ENCODE assay signal across 1 cellular context in the genomic region with DNA sequence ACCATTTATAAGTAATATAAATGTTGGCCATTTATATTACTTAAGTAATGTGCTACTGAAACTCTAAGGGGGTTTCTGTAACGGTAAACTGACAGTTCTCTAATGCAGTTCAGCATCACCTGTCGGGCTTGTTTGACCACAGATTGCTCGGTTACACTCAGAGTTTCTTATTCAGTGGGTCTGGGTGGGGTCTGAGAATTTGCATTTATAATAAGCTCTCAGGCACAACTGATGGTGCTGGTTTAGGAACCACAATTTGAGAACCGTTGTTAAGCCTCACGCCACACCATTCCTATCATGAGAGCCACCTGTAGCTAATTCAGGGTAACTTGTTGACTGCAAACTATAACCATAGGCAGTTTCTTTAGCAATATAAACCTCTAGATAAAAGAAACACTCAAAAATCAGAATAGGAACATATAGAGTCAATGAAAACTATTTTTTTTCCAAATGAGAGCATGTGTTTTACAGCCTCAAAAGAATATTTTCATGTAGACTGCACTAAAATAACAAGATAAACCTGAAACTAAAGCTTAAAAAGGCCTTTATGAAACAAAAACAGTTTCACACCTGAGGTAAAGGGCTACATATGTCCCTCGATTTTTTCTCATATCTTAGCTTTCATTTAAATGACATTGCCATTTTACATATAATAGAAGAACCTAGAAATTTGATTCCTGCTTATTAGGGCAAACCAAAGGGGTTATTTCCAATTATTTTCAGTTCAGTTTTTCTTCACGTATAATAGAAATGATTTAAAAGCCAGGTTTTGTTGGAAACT.
TF ChIP-seq lines count a peak whose summit lies in the region.

No MANE protein-coding gene starts in this region.

TF ChIP-seq in GM12878, 131 proteins besides CTCF, POLR2A, EP300 and RAD21 (continued from another document):
- TF ChIP-seq CEBPZ (IDR thresholded peaks at IDR 0.05; ENCODE audit: low read depth, low read length) (no peak), CHD2 (IDR thresholded peaks at IDR 0.05; ENCODE audit: borderline replicate concordance, low read depth, low read length) (peak; percentile 66; the same call in 1 of the 2 replicates), FOS (IDR thresholded peaks at IDR 0.05; ENCODE audit: borderline replicate concordance, extremely low read depth, insufficient read length) (no peak), RB1 (IDR thresholded peaks at IDR 0.05; ENCODE audit: borderline replicate concordance) (no peak), CBFB (IDR thresholded peaks at IDR 0.05; ENCODE audit: low read depth) (no peak), PAX5 (IDR thresholded peaks at IDR 0.05; ENCODE audit: borderline replicate concordance, low read depth, low read length) (peak; percentile 66), CHD4 (IDR thresholded peaks at IDR 0.05) (no peak), PRDM15 (CRISPR knock-in tag; IDR thresholded peaks at IDR 0.05) (no peak), RBBP5 (conservative IDR thresholded peaks at IDR 0.05) (no peak), HDGF (IDR thresholded peaks at IDR 0.05) (no peak), ZBED1 (IDR thresholded peaks at IDR 0.05; ENCODE audit: borderline replicate concordance) (no peak), E2F4 (IDR thresholded peaks at IDR 0.05; ENCODE audit: low read depth, low read length) (no peak), NR2F1 (conservative IDR thresholded peaks at IDR 0.05) (peak; percentile 32), DPF2 (IDR thresholded peaks at IDR 0.05) (peak; percentile 17; the same call in 1 of the 2 replicates), CHD1 (IDR thresholded peaks at IDR 0.05; ENCODE audit: low read depth, low read length) (no peak), SIX5 (IDR thresholded peaks at IDR 0.05; ENCODE audit: low read depth, low read length, severe bottlenecking) (no peak), ZBTB11 (CRISPR knock-in tag; IDR thresholded peaks at IDR 0.05) (no peak), ZSCAN29 (IDR thresholded peaks at IDR 0.05) (no peak), NFYA (IDR thresholded peaks at IDR 0.05; ENCODE audit: borderline replicate concordance, low read depth, low read length) (no peak), RELB (IDR thresholded peaks at IDR 0.05; ENCODE audit: low read depth) (peak; percentile 94), MTA2 (IDR thresholded peaks at IDR 0.05; ENCODE audit: low read depth) (peak; percentile 84), MYC (IDR thresholded peaks at IDR 0.05; ENCODE audit: insufficient read depth, insufficient read length, insufficient replicate concordance, low read length, severe bottlenecking) (no peak)
- TF ChIP-seq, protein P1, sequence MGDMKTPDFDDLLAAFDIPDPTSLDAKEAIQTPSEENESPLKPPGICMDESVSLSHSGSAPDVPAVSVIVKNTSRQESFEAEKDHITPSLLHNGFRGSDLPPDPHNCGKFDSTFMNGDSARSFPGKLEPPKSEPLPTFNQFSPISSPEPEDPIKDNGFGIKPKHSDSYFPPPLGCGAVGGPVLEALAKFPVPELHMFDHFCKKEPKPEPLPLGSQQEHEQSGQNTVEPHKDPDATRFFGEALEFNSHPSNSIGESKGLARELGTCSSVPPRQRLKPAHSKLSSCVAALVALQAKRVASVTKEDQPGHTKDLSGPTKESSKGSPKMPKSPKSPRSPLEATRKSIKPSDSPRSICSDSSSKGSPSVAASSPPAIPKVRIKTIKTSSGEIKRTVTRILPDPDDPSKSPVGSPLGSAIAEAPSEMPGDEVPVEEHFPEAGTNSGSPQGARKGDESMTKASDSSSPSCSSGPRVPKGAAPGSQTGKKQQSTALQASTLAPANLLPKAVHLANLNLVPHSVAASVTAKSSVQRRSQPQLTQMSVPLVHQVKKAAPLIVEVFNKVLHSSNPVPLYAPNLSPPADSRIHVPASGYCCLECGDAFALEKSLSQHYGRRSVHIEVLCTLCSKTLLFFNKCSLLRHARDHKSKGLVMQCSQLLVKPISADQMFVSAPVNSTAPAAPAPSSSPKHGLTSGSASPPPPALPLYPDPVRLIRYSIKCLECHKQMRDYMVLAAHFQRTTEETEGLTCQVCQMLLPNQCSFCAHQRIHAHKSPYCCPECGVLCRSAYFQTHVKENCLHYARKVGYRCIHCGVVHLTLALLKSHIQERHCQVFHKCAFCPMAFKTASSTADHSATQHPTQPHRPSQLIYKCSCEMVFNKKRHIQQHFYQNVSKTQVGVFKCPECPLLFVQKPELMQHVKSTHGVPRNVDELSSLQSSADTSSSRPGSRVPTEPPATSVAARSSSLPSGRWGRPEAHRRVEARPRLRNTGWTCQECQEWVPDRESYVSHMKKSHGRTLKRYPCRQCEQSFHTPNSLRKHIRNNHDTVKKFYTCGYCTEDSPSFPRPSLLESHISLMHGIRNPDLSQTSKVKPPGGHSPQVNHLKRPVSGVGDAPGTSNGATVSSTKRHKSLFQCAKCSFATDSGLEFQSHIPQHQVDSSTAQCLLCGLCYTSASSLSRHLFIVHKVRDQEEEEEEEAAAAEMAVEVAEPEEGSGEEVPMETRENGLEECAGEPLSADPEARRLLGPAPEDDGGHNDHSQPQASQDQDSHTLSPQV (IDR thresholded peaks at IDR 0.05): 0 out of 2 replicates have a peak, but pooled peaks have one; percentile 38
- TF ChIP-seq, protein P2, sequence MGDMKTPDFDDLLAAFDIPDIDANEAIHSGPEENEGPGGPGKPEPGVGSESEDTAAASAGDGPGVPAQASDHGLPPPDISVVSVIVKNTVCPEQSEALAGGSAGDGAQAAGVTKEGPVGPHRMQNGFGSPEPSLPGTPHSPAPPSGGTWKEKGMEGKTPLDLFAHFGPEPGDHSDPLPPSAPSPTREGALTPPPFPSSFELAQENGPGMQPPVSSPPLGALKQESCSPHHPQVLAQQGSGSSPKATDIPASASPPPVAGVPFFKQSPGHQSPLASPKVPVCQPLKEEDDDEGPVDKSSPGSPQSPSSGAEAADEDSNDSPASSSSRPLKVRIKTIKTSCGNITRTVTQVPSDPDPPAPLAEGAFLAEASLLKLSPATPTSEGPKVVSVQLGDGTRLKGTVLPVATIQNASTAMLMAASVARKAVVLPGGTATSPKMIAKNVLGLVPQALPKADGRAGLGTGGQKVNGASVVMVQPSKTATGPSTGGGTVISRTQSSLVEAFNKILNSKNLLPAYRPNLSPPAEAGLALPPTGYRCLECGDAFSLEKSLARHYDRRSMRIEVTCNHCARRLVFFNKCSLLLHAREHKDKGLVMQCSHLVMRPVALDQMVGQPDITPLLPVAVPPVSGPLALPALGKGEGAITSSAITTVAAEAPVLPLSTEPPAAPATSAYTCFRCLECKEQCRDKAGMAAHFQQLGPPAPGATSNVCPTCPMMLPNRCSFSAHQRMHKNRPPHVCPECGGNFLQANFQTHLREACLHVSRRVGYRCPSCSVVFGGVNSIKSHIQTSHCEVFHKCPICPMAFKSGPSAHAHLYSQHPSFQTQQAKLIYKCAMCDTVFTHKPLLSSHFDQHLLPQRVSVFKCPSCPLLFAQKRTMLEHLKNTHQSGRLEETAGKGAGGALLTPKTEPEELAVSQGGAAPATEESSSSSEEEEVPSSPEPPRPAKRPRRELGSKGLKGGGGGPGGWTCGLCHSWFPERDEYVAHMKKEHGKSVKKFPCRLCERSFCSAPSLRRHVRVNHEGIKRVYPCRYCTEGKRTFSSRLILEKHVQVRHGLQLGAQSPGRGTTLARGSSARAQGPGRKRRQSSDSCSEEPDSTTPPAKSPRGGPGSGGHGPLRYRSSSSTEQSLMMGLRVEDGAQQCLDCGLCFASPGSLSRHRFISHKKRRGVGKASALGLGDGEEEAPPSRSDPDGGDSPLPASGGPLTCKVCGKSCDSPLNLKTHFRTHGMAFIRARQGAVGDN (IDR thresholded peaks at IDR 0.05): peak; percentile 18; the same call in 1 of the 2 replicates
- TF ChIP-seq, protein P3, sequence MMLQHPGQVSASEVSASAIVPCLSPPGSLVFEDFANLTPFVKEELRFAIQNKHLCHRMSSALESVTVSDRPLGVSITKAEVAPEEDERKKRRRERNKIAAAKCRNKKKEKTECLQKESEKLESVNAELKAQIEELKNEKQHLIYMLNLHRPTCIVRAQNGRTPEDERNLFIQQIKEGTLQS (IDR thresholded peaks at IDR 0.05; ENCODE audit: borderline replicate concordance, extremely low read depth, low read depth, low read length): no peak
TF ChIP-seq in GM12878: peak in this region for 28.
